26 cellular contexts compared by ENCODE assay signal in genomic region chr15:84883916-84884781, GRCh38. TPM values are rescaled to one million over a fixed set of nuclear protein-coding genes. Genes with fewer than 3 reads are reported as not detected.
A peak's percentile ranks its signal among the peaks of the same experiment; 100 is the strongest.
DNase-seq lines count a peak whose midpoint lies in the region; ATAC-seq and TF ChIP-seq lines count a peak whose summit lies in the region.
"Had no signal": no experiment of that assay in that cellular context is flagged by ENCODE, and none has a peak within 500 bp of the region (broad histone marks: within the 10 kb centered on the region; RNA-seq: fewer than 3 reads in every experiment).

A gene with protein sequence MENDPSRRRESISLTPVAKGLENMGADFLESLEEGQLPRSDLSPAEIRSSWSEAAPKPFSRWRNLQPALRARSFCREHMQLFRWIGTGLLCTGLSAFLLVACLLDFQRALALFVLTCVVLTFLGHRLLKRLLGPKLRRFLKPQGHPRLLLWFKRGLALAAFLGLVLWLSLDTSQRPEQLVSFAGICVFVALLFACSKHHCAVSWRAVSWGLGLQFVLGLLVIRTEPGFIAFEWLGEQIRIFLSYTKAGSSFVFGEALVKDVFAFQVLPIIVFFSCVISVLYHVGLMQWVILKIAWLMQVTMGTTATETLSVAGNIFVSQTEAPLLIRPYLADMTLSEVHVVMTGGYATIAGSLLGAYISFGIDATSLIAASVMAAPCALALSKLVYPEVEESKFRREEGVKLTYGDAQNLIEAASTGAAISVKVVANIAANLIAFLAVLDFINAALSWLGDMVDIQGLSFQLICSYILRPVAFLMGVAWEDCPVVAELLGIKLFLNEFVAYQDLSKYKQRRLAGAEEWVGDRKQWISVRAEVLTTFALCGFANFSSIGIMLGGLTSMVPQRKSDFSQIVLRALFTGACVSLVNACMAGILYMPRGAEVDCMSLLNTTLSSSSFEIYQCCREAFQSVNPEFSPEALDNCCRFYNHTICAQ (plus strand): TSS chr15:84884662. CDS start chr15:84887761, 3,099 bp downstream.

- peak in 1 of 2 donors; percentile 15 for ATAC-seq in natural killer cell treated with Interleukin-12 subunit alpha and Interleukin-12 subunit beta and Interleukin-15 and Interleukin-18, amount 100 ng/mL, for 72 hours
- ATAC-seq in natural killer cell (no peak), GM21447 (IDR thresholded peaks at IDR 0.05; ENCODE audit: unreplicated experiment) (no peak)
- ATAC-seq: activated CD8-positive, alpha-beta T cell treated with anti-CD3 and anti-CD28 coated beads for 36 hours; gastroesophageal sphincter; Panc1 had no signal

- peaks cover 0 to 2% of the 10 kb centered on the region in 2 donors for H3K27me3 Mint-ChIP-seq in natural killer cell treated with Interleukin-12 subunit alpha and Interleukin-12 subunit beta and Interleukin-15 and Interleukin-18, amount 100 ng/mL, for 72 hours
- H3K27me3 Mint-ChIP-seq in natural killer cell (ENCODE audit: low read depth in 2 of 2) = peaks cover 0 to 2% of the 10 kb centered on the region in 2 donors
- H3K27me3 Mint-ChIP-seq in nephron (ENCODE audit: low read depth) = peaks cover 14% of the 10 kb centered on the region
- H3K27me3 Mint-ChIP-seq: activated CD8-positive, alpha-beta T cell treated with anti-CD3 and anti-CD28 coated beads for 36 hours; activated T-cell treated with anti-CD3 and anti-CD28 coated beads, Interleukin-2, amount 50 U/mL, for 24 hours had no signal

- no peak for TF ChIP-seq CTCF in natural killer cell (IDR thresholded peaks at IDR 0.05)
- no peak for TF ChIP-seq CTCF in left ventricle myocardium inferior (IDR thresholded peaks at IDR 0.05; ENCODE audit: borderline replicate concordance)
- no peak for TF ChIP-seq CTCF in nephron (IDR thresholded peaks at IDR 0.05; ENCODE audit: unreplicated experiment in 3 of 3)
- TF ChIP-seq CTCF in OCI-LY7 (conservative IDR thresholded peaks at IDR 0.05; ENCODE audit: low read length) = no peak
- TF ChIP-seq CTCF in spleen (IDR thresholded peaks at IDR 0.05 in 8 of 11, conservative IDR thresholded peaks at IDR 0.05 in 3 of 11) = no peak

- DNase-seq in natural killer cell treated with Interleukin-12 subunit alpha and Interleukin-12 subunit beta and Interleukin-15 and Interleukin-18, amount 100 ng/mL, for 72 hours (ENCODE audit: low spot score) = peak; percentile 20
- DNase-seq in natural killer cell (no peak), left ventricle myocardium inferior (no peak), OCI-LY7 (ENCODE audit: low spot score) (no peak), T1000 (lab: John Stamatoyannopoulos, UW) (no peak), spleen (no peak)
- DNase-seq: activated CD8-positive, alpha-beta T cell treated with anti-CD3 and anti-CD28 coated beads for 36 hours; activated naive CD4-positive, alpha-beta T cell treated with Interleukin-2 at 50 U/mL for 16 hours; activated T-cell treated with anti-CD3 and anti-CD28 coated beads, Interleukin-2, amount 50 U/mL, for 24 hours; amygdala; effector CD8-positive, alpha-beta T cell; NCI-H1694; retina; SK-N-SH; stimulated activated CD4-positive, alpha-beta T cell treated with anti-CD3 and anti-CD28 coated beads, Interleukin-15, amount 100 ng/mL, for 24 hours had no signal

- no peaks in the 10 kb centered on the region for H3K9me3 ChIP-seq in left ventricle myocardium inferior (replicated peaks)
- no peaks in the 10 kb centered on the region for H3K9me3 ChIP-seq in OCI-LY7 (ENCODE audit: low read length)
- H3K9me3 ChIP-seq in spleen = no peaks in the 10 kb centered on the region
- H3K9me3 ChIP-seq: BLaER1, esophagus muscularis mucosa, gastroesophageal sphincter, neutrophil, SK-N-SH had no signal

- H3K27ac Mint-ChIP-seq in natural killer cell treated with Interleukin-12 subunit alpha and Interleukin-12 subunit beta and Interleukin-15 and Interleukin-18, amount 100 ng/mL, for 72 hours = no peak within 1 kb of the TSS
- H3K27ac Mint-ChIP-seq in natural killer cell (no peak within 1 kb of the TSS), nephron (peak within 1 kb of the TSS; percentile 55 to 80 (median 74))
- H3K27ac Mint-ChIP-seq: activated CD8-positive, alpha-beta T cell treated with anti-CD3 and anti-CD28 coated beads for 36 hours; activated T-cell treated with anti-CD3 and anti-CD28 coated beads, Interleukin-2, amount 50 U/mL, for 24 hours had no signal

- no peaks in the 10 kb centered on the region for H4K20me1 ChIP-seq in OCI-LY7 (ENCODE audit: insufficient read depth, low read length)
- H4K20me1 ChIP-seq: BLaER1 had no signal

- no peaks in the 10 kb centered on the region for H3K9me2 ChIP-seq in OCI-LY7 (ENCODE audit: insufficient read depth, low read length)
- H3K9me2 ChIP-seq: SK-N-SH had no signal

- H3K4me3 ChIP-seq in left ventricle myocardium inferior (no peak within 1 kb of the TSS), OCI-LY7 (ENCODE audit: low read depth, low read length, poor library complexity, severe bottlenecking) (no peak within 1 kb of the TSS), spleen (no peak within 1 kb of the TSS)
- H3K4me3 ChIP-seq: BLaER1, esophagus muscularis mucosa, gastroesophageal sphincter had no signal

- intact Hi-C loops in natural killer cell (cut with micrococcal nuclease) = no loop called here
- intact Hi-C loops in left ventricle myocardium inferior (cut with micrococcal nuclease) = no loop called here
- intact Hi-C loops in OCI-LY7 (cut with micrococcal nuclease; ENCODE audit: unreplicated experiment) = no loop called here
- intact Hi-C loops in spleen (cut with DNase I; ENCODE audit: low total_unique reads) = no loop called here

- no peak within 1 kb of the TSS for H2AFZ ChIP-seq in OCI-LY7 (ENCODE audit: low read length)

- H3K27me3 ChIP-seq in left ventricle myocardium inferior (ENCODE audit: low read depth) (no peaks in the 10 kb centered on the region), spleen (replicated peaks in 1 of 7) (no peaks in the 10 kb centered on the region)
- H3K27me3 ChIP-seq: BLaER1, neutrophil had no signal

- no peak for TF ChIP-seq POLR2A in spleen (IDR thresholded peaks at IDR 0.05)

- POLR2A ChIA-PET in OCI-LY7 (lab: Charles Lee) = no interaction called here

- no peaks in the 10 kb centered on the region for H3K9me3 Mint-ChIP-seq in natural killer cell treated with Interleukin-12 subunit alpha and Interleukin-12 subunit beta and Interleukin-15 and Interleukin-18, amount 100 ng/mL, for 72 hours
- no peaks in the 10 kb centered on the region for H3K9me3 Mint-ChIP-seq in natural killer cell
- H3K9me3 Mint-ChIP-seq in nephron = no peaks in the 10 kb centered on the region
- H3K9me3 Mint-ChIP-seq: activated CD8-positive, alpha-beta T cell treated with anti-CD3 and anti-CD28 coated beads for 36 hours; activated T-cell treated with anti-CD3 and anti-CD28 coated beads, Interleukin-2, amount 50 U/mL, for 24 hours; central memory CD8-positive, alpha-beta T cell had no signal

- CTCF ChIA-PET in OCI-LY7 (lab: Charles Lee; ENCODE audit: unreplicated experiment) = no interaction called here

- H3K36me3 ChIP-seq in left ventricle myocardium inferior (no peaks in the 10 kb centered on the region), OCI-LY7 (ENCODE audit: insufficient read depth, low read length) (no peaks in the 10 kb centered on the region), spleen (no peaks in the 10 kb centered on the region)
- H3K36me3 ChIP-seq: BLaER1, esophagus muscularis mucosa, gastroesophageal sphincter, neutrophil had no signal

- H3K79me2 ChIP-seq in OCI-LY7 (ENCODE audit: insufficient read depth, low read depth, low read length) = no peaks in the 10 kb centered on the region

- 82 to 92% (median 88%) methylated on average over 9 to 11 of the region's 11 CpGs for WGBS in spleen, 5 donors

- no peak within 1 kb of the TSS for H3K4me3 Mint-ChIP-seq in natural killer cell treated with Interleukin-12 subunit alpha and Interleukin-12 subunit beta and Interleukin-15 and Interleukin-18, amount 100 ng/mL, for 72 hours
- H3K4me3 Mint-ChIP-seq in natural killer cell (no peak within 1 kb of the TSS), nephron (no peak within 1 kb of the TSS)
- H3K4me3 Mint-ChIP-seq: activated CD8-positive, alpha-beta T cell treated with anti-CD3 and anti-CD28 coated beads for 36 hours; activated T-cell treated with anti-CD3 and anti-CD28 coated beads, Interleukin-2, amount 50 U/mL, for 24 hours; central memory CD8-positive, alpha-beta T cell had no signal

- H3K4me1 ChIP-seq in left ventricle myocardium inferior (peaks cover 30% of the 10 kb centered on the region), OCI-LY7 (ENCODE audit: insufficient read depth, low read length, poor library complexity, severe bottlenecking) (no peaks in the 10 kb centered on the region), spleen (no peaks in the 10 kb centered on the region)
- H3K4me1 ChIP-seq: BLaER1, esophagus muscularis mucosa, gastroesophageal sphincter had no signal

- BruUV-seq in OCI-LY7 (replicated peaks; lab: Mats Ljungman, UMichigan) = no TSS peak

- H3K4me1 Mint-ChIP-seq in natural killer cell treated with Interleukin-12 subunit alpha and Interleukin-12 subunit beta and Interleukin-15 and Interleukin-18, amount 100 ng/mL, for 72 hours (ENCODE audit: low read depth in 2 of 2) = no peaks in the 10 kb centered on the region
- H3K4me1 Mint-ChIP-seq in natural killer cell = no peaks in the 10 kb centered on the region
- peaks cover 28% of the 10 kb centered on the region for H3K4me1 Mint-ChIP-seq in nephron
- H3K4me1 Mint-ChIP-seq: central memory CD8-positive, alpha-beta T cell had no signal

- peak within 1 kb of the TSS; percentile 79 for H3K27ac ChIP-seq in left ventricle myocardium inferior (replicated peaks)
- H3K27ac ChIP-seq in OCI-LY7 (ENCODE audit: low read depth, low read length, poor library complexity, severe bottlenecking) = no peak within 1 kb of the TSS
- H3K27ac ChIP-seq in spleen = no peak within 1 kb of the TSS
- H3K27ac ChIP-seq: BLaER1, esophagus muscularis mucosa, gastroesophageal sphincter, neutrophil had no signal

- no peaks in the 10 kb centered on the region for H3K36me3 Mint-ChIP-seq in natural killer cell treated with Interleukin-12 subunit alpha and Interleukin-12 subunit beta and Interleukin-15 and Interleukin-18, amount 100 ng/mL, for 72 hours
- H3K36me3 Mint-ChIP-seq in natural killer cell = no peaks in the 10 kb centered on the region
- no peaks in the 10 kb centered on the region for H3K36me3 Mint-ChIP-seq in nephron (ENCODE audit: low read depth)

- H3K4me2 ChIP-seq in OCI-LY7 (ENCODE audit: low read length) = no peak within 1 kb of the TSS
- H3K4me2 ChIP-seq: BLaER1, SK-N-SH had no signal

RNA-seq across cellular contexts. Expression of the gene that starts here (rescaled TPM):
- total RNA-seq in natural killer cell treated with Interleukin-12 subunit alpha and Interleukin-12 subunit beta and Interleukin-15 and Interleukin-18, amount 100 ng/mL, for 72 hours = not detected
- not detected for total RNA-seq in natural killer cell
- 0.91 TPM for total RNA-seq in left ventricle myocardium inferior
- total RNA-seq in OCI-LY7 (2014; rRNA removed; shearing (Covaris generic)) = not detected in 2 replicates
- total RNA-seq in OCI-LY7 (2022) = not detected in 2 replicates
- under 1 TPM in 1 of 7 donors, not detected in 6; 0.16 TPM for total RNA-seq in spleen
- under 1 TPM in 2 of 3 donors, not detected in 1; 0.10 to 0.29 TPM for polyA plus RNA-seq in spleen
- total RNA-seq: activated CD8-positive, alpha-beta T cell treated with anti-CD3 and anti-CD28 coated beads for 36 hours; G401; gastroesophageal sphincter; mononuclear cell; T-helper 2 cell treated with Interferon-gamma antibody and Interleukin-4, amounts not matched to agents 100 ng/mL and 5 ng/mL, for 36 hours had no signal
- polyA plus RNA-seq: SK-N-SH had no signal

Comparison
In these comparisons a context has a peak if more than half of its experiments do, and no peak if none do; other contexts are left out.
1. Peak in DNase-seq in natural killer cell treated with Interleukin-12 subunit alpha and Interleukin-12 subunit beta and Interleukin-15 and Interleukin-18, amount 100 ng/mL, for 72 hours; RNA of the gene not detected or under 1 TPM.
2. H3K27ac Mint-ChIP-seq: peak in nephron (3 of 3); none in natural killer cell treated with Interleukin-12 subunit alpha and Interleukin-12 subunit beta and Interleukin-15 and Interleukin-18, amount 100 ng/mL, for 72 hours (0 of 2) and natural killer cell (0 of 2).